Comparison of ENCODE assay signal across 8 cellular contexts in genomic region chr2:55048514-55048924, GRCh38. TPM values are rescaled to one million over a fixed set of nuclear protein-coding genes. Genes with fewer than 3 reads are reported as not detected.
DNase-seq lines count a peak whose midpoint lies in the region; ATAC-seq and TF ChIP-seq lines count a peak whose summit lies in the region.

No MANE protein-coding gene starts in this region.

- CTCF ChIA-PET in activated CD4-positive, alpha-beta T cell treated with anti-CD3 and anti-CD28 coated beads, Interleukin-2, amount 10 ng/mL, durations not matched to agents 7 days and 5 days (lab: Charles Lee): interaction anchor here (0.8 to 1.4 kb wide), 6 partner anchors 14 to 135 kb away, joined by 3 to 5 read pairs (median 4); no protein-coding TSS in a partner anchor

- H4K20me1 ChIP-seq in smooth muscle cell (ENCODE audit: low read depth): peaks cover 60% of the 10 kb centered on the region

- 0 to 1% (median 1%) methylated on average over 11 of the region's 11 CpGs for WGBS in adipose tissue, 3 donors
- 2% methylated on average over 11 of the region's 11 CpGs for WGBS in smooth muscle cell (ENCODE audit: low lambda C conversion rate)

- H3F3A ChIP-seq in smooth muscle cell (ENCODE audit: low read depth): peaks cover 13% of the 10 kb centered on the region

- H3K36me3 Mint-ChIP-seq in activated CD4-positive, alpha-beta T cell treated with anti-CD3 and anti-CD28 coated beads, Interleukin-2, amount 10 ng/mL, durations not matched to agents 7 days and 5 days (ENCODE audit: low read depth): peaks cover 18% of the 10 kb centered on the region

- peaks cover 55% of the 10 kb centered on the region for H3K4me1 Mint-ChIP-seq in activated CD4-positive, alpha-beta T cell treated with anti-CD3 and anti-CD28 coated beads, Interleukin-2, amount 10 ng/mL, durations not matched to agents 7 days and 5 days

- peaks cover 83% of the 10 kb centered on the region for H3K79me2 ChIP-seq in smooth muscle cell (ENCODE audit: low read depth)

- no peak for TF ChIP-seq POLR2A in NB4 (IDR thresholded peaks at IDR 0.05; ENCODE audit: extremely low read depth, insufficient read length)

- ATAC-seq in GM19023 (IDR thresholded peaks at IDR 0.05; ENCODE audit: unreplicated experiment): no peak

- POLR2A ChIA-PET in activated CD4-positive, alpha-beta T cell treated with anti-CD3 and anti-CD28 coated beads, Interleukin-2, amount 10 ng/mL, durations not matched to agents 7 days and 5 days (lab: Charles Lee): interaction anchor here (0.7 kb wide), 1 partner anchor 486 kb away, joined by 3 read pairs; no protein-coding TSS in a partner anchor

- peak overlapping the region; percentile 87 for H3K4me2 ChIP-seq in smooth muscle cell

- peaks cover 41% of the 10 kb centered on the region for H3K4me1 ChIP-seq in smooth muscle cell (ENCODE audit: low read depth)

- H3K9me3 ChIP-seq in iPS-18c (ENCODE audit: control insufficient read depth, insufficient read depth, low read length): no peaks in the 10 kb centered on the region
- no peaks in the 10 kb centered on the region for H3K9me3 ChIP-seq in smooth muscle cell (replicated peaks; ENCODE audit: low read depth)

- no peaks in the 10 kb centered on the region for H3K27me3 ChIP-seq in smooth muscle cell (ENCODE audit: low read depth)

- TF ChIP-seq CTCF in NB4 (IDR thresholded peaks at IDR 0.05; ENCODE audit: low read depth, low read length) (peak; percentile 42), smooth muscle cell (IDR thresholded peaks at IDR 0.05; ENCODE audit: borderline replicate concordance, insufficient read depth, poor library complexity, severe bottlenecking) (no peak)

- H3K4me3 ChIP-seq in NB4 (ENCODE audit: low read depth, low read length) (peak overlapping the region; percentile 96), iPS-18c (ENCODE audit: insufficient read depth, low read depth, low read length) (peak overlapping the region; percentile 76), smooth muscle cell (peak overlapping the region; percentile 94)

- H3K9ac ChIP-seq in smooth muscle cell (ENCODE audit: low read depth): peak overlapping the region; percentile 91

- H3K27ac Mint-ChIP-seq in activated CD4-positive, alpha-beta T cell treated with anti-CD3 and anti-CD28 coated beads, Interleukin-2, amount 10 ng/mL, durations not matched to agents 7 days and 5 days: peak overlapping the region; percentile 94

- H2AFZ ChIP-seq in smooth muscle cell (ENCODE audit: low read depth): no peak overlapping the region

- H3K36me3 ChIP-seq in smooth muscle cell (ENCODE audit: low read depth): no peaks in the 10 kb centered on the region

- H3K4me3 Mint-ChIP-seq in activated CD4-positive, alpha-beta T cell treated with anti-CD3 and anti-CD28 coated beads, Interleukin-2, amount 10 ng/mL, durations not matched to agents 7 days and 5 days: peak overlapping the region; percentile 98

- H3K27ac ChIP-seq in adipose tissue (ENCODE audit: low read depth, low read length) (peak overlapping the region; percentile 99), smooth muscle cell (ENCODE audit: low read depth) (peak overlapping the region; percentile 99)

- DNase-seq in activated CD4-positive, alpha-beta T cell treated with anti-CD3 and anti-CD28 coated beads, Interleukin-2, amount 10 ng/mL, durations not matched to agents 7 days and 5 days: no peak
- no peak for DNase-seq in activated CD4-positive, alpha-beta T cell treated with anti-CD3 and anti-CD28 coated beads for 4 hours
- DNase-seq in NB4 (ENCODE audit: low read depth) (peak; percentile 81), smooth muscle cell (lab: John Stamatoyannopoulos, UW; ENCODE audit: unreplicated experiment) (no peak)
- DNase-seq in stimulated activated CD4-positive, alpha-beta T cell treated with anti-CD3 and anti-CD28 coated beads, Interleukin-12 subunit alpha, Interleukin-12 subunit beta, amount 100 ng/mL, for 4 hours: no peak

- no peaks in the 10 kb centered on the region for H3K27me3 Mint-ChIP-seq in activated CD4-positive, alpha-beta T cell treated with anti-CD3 and anti-CD28 coated beads, Interleukin-2, amount 10 ng/mL, durations not matched to agents 7 days and 5 days

- H3K9me3 Mint-ChIP-seq in activated CD4-positive, alpha-beta T cell treated with anti-CD3 and anti-CD28 coated beads, Interleukin-2, amount 10 ng/mL, durations not matched to agents 7 days and 5 days: no peaks in the 10 kb centered on the region

RNA-seq across cellular contexts. Expression of gene RTN4, which starts 1.7 kb away (rescaled TPM):
- total RNA-seq in activated CD4-positive, alpha-beta T cell treated with anti-CD3 and anti-CD28 coated beads, Interleukin-2, amount 10 ng/mL, durations not matched to agents 7 days and 5 days: 10 to 100 TPM; 77.1 to 79.9 TPM
- polyA plus RNA-seq in adipose tissue: 100 to 1,000 TPM; 103 to 576 (median 221) TPM
- total RNA-seq in smooth muscle cell: 246 and 295 TPM in 2 replicates
- 335 and 371 TPM in 2 replicates for polyA plus RNA-seq in smooth muscle cell
